In genomic region chr13:78897200-78897599, GRCh38 we compare ENCODE assay signal across 11 cellular contexts.
"Had no signal": no experiment of that assay in that cellular context is flagged by ENCODE, and none has a peak within 500 bp of the region (broad histone marks: within the 10 kb centered on the region; RNA-seq: fewer than 3 reads in every experiment).

No MANE protein-coding gene starts in this region.

- ATAC-seq: GM23338, HCT116 had no signal

- H3K4me1 ChIP-seq: HAP-1 had no signal

- H3K27ac ChIP-seq: GM23248 had no signal

- DNase-seq: GM23248, GOT3, H7, H9, HCEC 1CT, HFFc6 had no signal

- H3K4me3 ChIP-seq: GM23248, GM23338, HAP-1 had no signal

- H3K4me2 ChIP-seq: GM23338 had no signal

- H2AFZ ChIP-seq: GM23248, GM23338 had no signal

- FAIRE-seq: H1, H54 had no signal

- H3K9ac ChIP-seq: GM23248 had no signal

- H3K9me3 ChIP-seq: HAP-1 had no signal

- H3K36me3 ChIP-seq: HAP-1 had no signal
